ENCODE assay signal across 9 cellular contexts in the genomic region with DNA sequence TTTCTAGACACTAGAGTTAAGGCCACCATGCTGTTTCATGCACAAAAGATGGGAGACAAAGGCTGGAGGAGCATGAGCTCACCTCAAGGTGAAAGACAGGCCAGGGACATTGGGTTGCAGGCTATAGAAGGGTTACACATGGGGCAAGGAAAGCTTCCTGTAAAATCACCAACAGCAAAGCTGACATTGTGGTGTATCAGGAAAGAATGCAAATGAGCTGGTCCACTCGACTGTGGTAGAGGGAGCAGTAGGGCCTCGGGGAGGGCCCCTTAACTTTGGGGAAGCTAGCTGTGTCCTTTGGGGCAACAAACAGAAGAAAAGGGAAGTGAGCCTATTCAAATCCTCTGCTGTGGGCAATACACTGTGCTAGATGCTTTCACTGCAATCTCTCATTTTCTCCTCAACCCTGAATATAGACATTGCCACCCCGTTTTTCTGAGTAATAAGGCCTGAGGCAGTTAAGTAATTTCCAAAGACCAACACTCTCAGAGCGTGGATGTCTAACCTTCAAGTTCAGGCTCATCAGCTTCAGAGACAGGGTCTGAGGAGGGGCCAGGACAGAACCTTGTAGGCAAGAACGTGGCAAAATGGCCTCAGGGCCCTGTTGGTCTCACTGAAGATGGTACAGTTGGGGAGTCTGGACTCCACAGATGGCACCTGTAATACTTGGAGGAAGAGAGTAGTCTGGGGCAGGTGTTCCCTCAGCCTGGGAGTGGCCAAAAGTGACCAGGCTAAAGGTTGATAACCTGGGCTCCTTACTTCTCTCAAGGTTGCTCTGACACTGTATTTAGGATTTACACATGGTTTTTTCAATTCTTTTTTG. TPM values are rescaled to one million over a fixed set of nuclear protein-coding genes. Genes with fewer than 3 reads are reported as not detected.
DNase-seq lines count a peak whose midpoint lies in the region; ATAC-seq, FAIRE-seq and TF ChIP-seq lines count a peak whose summit lies in the region.
"Had no signal": no experiment of that assay in that cellular context is flagged by ENCODE, and none has a peak within 500 bp of the region (broad histone marks: within the 10 kb centered on the region; RNA-seq: fewer than 3 reads in every experiment).

No MANE protein-coding gene starts in this region.

- H3K4me2 ChIP-seq in OCI-LY1 (ENCODE audit: low read length) = peak overlapping the region; percentile 52

- peak overlapping the region; percentile 31; the same call in 1 of the 2 replicates for H3K9ac ChIP-seq in OCI-LY1 (ENCODE audit: low read length)

- peak overlapping the region; percentile 84 for H3K27ac Mint-ChIP-seq in activated T-cell treated with anti-CD3 and anti-CD28 coated beads, Interleukin-2, amount 50 U/mL, for 24 hours

- no peaks in the 10 kb centered on the region for H3K36me3 ChIP-seq in OCI-LY1 (ENCODE audit: insufficient read depth, low read length)
- H3K36me3 ChIP-seq in lower lobe of right lung = no peaks in the 10 kb centered on the region
- H3K36me3 ChIP-seq in testis (ENCODE audit: low read depth, missing control alignments) = no peaks in the 10 kb centered on the region

- H2AFZ ChIP-seq in OCI-LY1 (ENCODE audit: low read length) = 0 out of 2 replicates have a peak overlapping the region, but pooled peaks have one; percentile 19

- no peaks in the 10 kb centered on the region for H3K79me2 ChIP-seq in OCI-LY1 (ENCODE audit: insufficient read depth, low read length)

- no peak for TF ChIP-seq CTCF in OCI-LY1 (IDR thresholded peaks at IDR 0.05; ENCODE audit: low read length)
- TF ChIP-seq CTCF in lower lobe of right lung (IDR thresholded peaks at IDR 0.05) = no peak
- no peak for TF ChIP-seq CTCF in testis (IDR thresholded peaks at IDR 0.05)

- no peak for DNase-seq in activated T-cell treated with anti-CD3 and anti-CD28 coated beads, Interleukin-2, amount 50 U/mL, for 24 hours
- DNase-seq in activated T-cell treated with anti-CD3 and anti-CD28 coated beads for 4 hours = no peak
- DNase-seq in lower lobe of right lung = peak; percentile 67
- no peak for DNase-seq in urothelium cell line (ENCODE audit: low spot score)
- no peak for DNase-seq in NCI-H510A (lab: John Stamatoyannopoulos, UW)
- DNase-seq in testis = no peak

- H3K4me1 ChIP-seq in OCI-LY1 (ENCODE audit: insufficient read depth, low read length, severe bottlenecking) (peaks cover 39% of the 10 kb centered on the region), lower lobe of right lung (peaks cover 18% of the 10 kb centered on the region), testis (no peaks in the 10 kb centered on the region)

- H3K36me3 Mint-ChIP-seq in activated T-cell treated with anti-CD3 and anti-CD28 coated beads, Interleukin-2, amount 50 U/mL, for 24 hours (ENCODE audit: low read depth) = no peaks in the 10 kb centered on the region

- peak overlapping the region; percentile 4 for H3K4me3 Mint-ChIP-seq in activated T-cell treated with anti-CD3 and anti-CD28 coated beads, Interleukin-2, amount 50 U/mL, for 24 hours

- no peak for FAIRE-seq in urothelium cell line (lab: Jason Lieb, UNC)

- no peaks in the 10 kb centered on the region for H3K9me3 ChIP-seq in OCI-LY1 (ENCODE audit: low read length)
- no peaks in the 10 kb centered on the region for H3K9me3 ChIP-seq in lower lobe of right lung
- no peaks in the 10 kb centered on the region for H3K9me3 ChIP-seq in testis

- H3K4me3 ChIP-seq in OCI-LY1 (ENCODE audit: low read depth, low read length, poor library complexity, severe bottlenecking) (peak overlapping the region; percentile 7), lower lobe of right lung (no peak overlapping the region), testis (no peak overlapping the region)

- peak; percentile 99 for ATAC-seq in HG02852 (IDR thresholded peaks at IDR 0.05; ENCODE audit: unreplicated experiment)
- peak; percentile 77 to 92 for ATAC-seq in lower lobe of right lung

- H3K27me3 ChIP-seq in OCI-LY1 (ENCODE audit: insufficient read depth, low read length) (no peaks in the 10 kb centered on the region), lower lobe of right lung (ENCODE audit: low read depth) (no peaks in the 10 kb centered on the region), testis (no peaks in the 10 kb centered on the region)

- intact Hi-C loops in lower lobe of right lung (cut with DNase I) (no loop called here), testis (cut with DNase I; ENCODE audit: low total_unique reads) (no loop called here)

- peak overlapping the region; percentile 91 for H3K27ac ChIP-seq in OCI-LY1 (ENCODE audit: low read depth, low read length, poor library complexity, severe bottlenecking)
- H3K27ac ChIP-seq in lower lobe of right lung = peak overlapping the region; percentile 43
- no peak overlapping the region for H3K27ac ChIP-seq in testis
- H3K27ac ChIP-seq: C4-2B had no signal

- no peaks in the 10 kb centered on the region for H3K9me3 Mint-ChIP-seq in activated T-cell treated with anti-CD3 and anti-CD28 coated beads, Interleukin-2, amount 50 U/mL, for 24 hours

- H3K9me2 ChIP-seq in OCI-LY1 (ENCODE audit: low read depth, low read length) = no peaks in the 10 kb centered on the region

- H3F3A ChIP-seq in OCI-LY1 (ENCODE audit: insufficient read depth, low read length) = no peaks in the 10 kb centered on the region

- H4K20me1 ChIP-seq in OCI-LY1 (ENCODE audit: insufficient read depth, low read length) = no peaks in the 10 kb centered on the region

- H3K4me1 Mint-ChIP-seq in activated T-cell treated with anti-CD3 and anti-CD28 coated beads, Interleukin-2, amount 50 U/mL, for 24 hours (ENCODE audit: low read depth) = peaks cover 57% of the 10 kb centered on the region

- WGBS in testis, 2 donors = 80 to 83% methylated on average over 5 of the region's 5 CpGs

- peaks cover 12% of the 10 kb centered on the region for H3K27me3 Mint-ChIP-seq in activated T-cell treated with anti-CD3 and anti-CD28 coated beads, Interleukin-2, amount 50 U/mL, for 24 hours

- TF ChIP-seq POLR2A in testis (IDR thresholded peaks at IDR 0.05) = no peak

RNA-seq across cellular contexts. Expression of gene CX3CR1, which starts 24.1 kb away (rescaled TPM):
- total RNA-seq in lower lobe of right lung = 14.1 TPM
- total RNA-seq in testis = 1 to 10 TPM; 1.4 to 2.0 TPM
- 3.5 TPM for polyA plus RNA-seq in testis (ENCODE audit: insufficient read depth, low read depth, low replicate concordance)

Comparison
In these comparisons a context has a peak if more than half of its experiments do, and no peak if none do; other contexts are left out.
1. H3K27ac ChIP-seq: peak in OCI-LY1 (single experiment) and lower lobe of right lung (single experiment); none in testis (0 of 2).